Comparison of ENCODE assay signal across 8 cellular contexts in genomic region chr11:69088676-69089146, GRCh38. TPM values are rescaled to one million over a fixed set of nuclear protein-coding genes. Genes with fewer than 3 reads are reported as not detected.
DNase-seq lines count a peak whose midpoint lies in the region; FAIRE-seq and TF ChIP-seq lines count a peak whose summit lies in the region.

No MANE protein-coding gene starts in this region.

- H3K79me2 ChIP-seq in H1 (ENCODE audit: control insufficient read depth in 1 of 2, insufficient read depth in 2 of 2, low read length in 2 of 2): no peaks in the 10 kb centered on the region

- H2BK15ac ChIP-seq in H1 (ENCODE audit: low read length): peak overlapping the region; percentile 72; the same call in 1 of the 2 replicates

- peaks cover 0 to 1% (median 0%) of the 10 kb centered on the region in 3 donors for H3K27me3 Mint-ChIP-seq in CD14-positive monocyte (ENCODE audit: low read depth in 3 of 3)
- H3K27me3 Mint-ChIP-seq in HFFc6 (ENCODE audit: insufficient read depth): no peaks in the 10 kb centered on the region; the same call in 1 of the 2 replicates
- no peaks in the 10 kb centered on the region for H3K27me3 Mint-ChIP-seq in activated CD4-positive, alpha-beta memory T cell treated with anti-CD3 and anti-CD28 coated beads, Interleukin-2, amount 10 ng/mL, durations not matched to agents 7 days and 5 days

- no peak overlapping the region for H4K8ac ChIP-seq in H1 (ENCODE audit: extremely low read depth, insufficient read depth, low read length)

- H3K4me3 Mint-ChIP-seq in CD14-positive monocyte (no peak overlapping the region), HFFc6 (peak overlapping the region; percentile 71)
- H3K4me3 Mint-ChIP-seq in activated CD4-positive, alpha-beta memory T cell treated with anti-CD3 and anti-CD28 coated beads, Interleukin-2, amount 10 ng/mL, durations not matched to agents 7 days and 5 days: no peak overlapping the region

- no peak overlapping the region for H3K23ac ChIP-seq in H1 (ENCODE audit: insufficient read length)

- H3K14ac ChIP-seq in H1 (ENCODE audit: insufficient read length): no peak overlapping the region

- no peak overlapping the region for H3K18ac ChIP-seq in H1 (ENCODE audit: extremely low read depth, low read length)

- H3K4me3 ChIP-seq in H1 (ENCODE audit: extremely low read depth in 1 of 4, insufficient read depth in 2 of 4, low read depth in 3 of 4, low read length in 4 of 4): no peak overlapping the region

- CTCF ChIA-PET in activated CD4-positive, alpha-beta memory T cell treated with anti-CD3 and anti-CD28 coated beads, Interleukin-2, amount 10 ng/mL, durations not matched to agents 7 days and 5 days (lab: Charles Lee): interaction anchor here (0.9 kb wide), 1 partner anchor 18 kb away, joined by 3 read pairs; no protein-coding TSS in a partner anchor
- CTCF ChIA-PET in H1 (lab: Charles Lee; ENCODE audit: partially characterized antibody): interaction anchor here (0.7 to 3.4 kb wide), 13 partner anchors 13 to 589 kb away, joined by 3 to 21 read pairs (median 3); no protein-coding TSS in a partner anchor

- peaks cover 5 to 11% of the 10 kb centered on the region in 2 experiments for H4K20me1 ChIP-seq in H1 (replicated peaks in 1 of 2; ENCODE audit: control insufficient read depth in 1 of 2, insufficient read depth in 2 of 2, low read length in 2 of 2)

- DNase-seq in CD14-positive monocyte (ENCODE audit: low spot score): peak; percentile 68
- peak; percentile 67 for DNase-seq in HFFc6
- DNase-seq in NCI-H748 treated with DMSO at 0.1 percent for 48 hours (lab: John Stamatoyannopoulos, UW): peak; percentile 47
- peak; percentile 67 for DNase-seq in activated CD4-positive, alpha-beta memory T cell treated with anti-CD3 and anti-CD28 coated beads, Interleukin-2, amount 10 ng/mL, durations not matched to agents 7 days and 5 days
- peak; percentile 70 to 89 for DNase-seq in H1 (ENCODE audit: low read depth in 1 of 2, low spot score in 2 of 2)
- DNase-seq in midbrain (lab: John Stamatoyannopoulos, UW): peak; percentile 70
- DNase-seq in stimulated activated CD8-positive, alpha-beta memory T cell treated with anti-CD3 and anti-CD28 coated beads, Interleukin-4, amount 100 ng/mL, for 48 hours: peak; percentile 81
- DNase-seq in OCI-M2 (lab: John Stamatoyannopoulos, UW; ENCODE audit: unreplicated experiment): no peak

- FAIRE-seq in H1 (lab: Jason Lieb, UNC): peak; percentile 91

- H3K36me3 Mint-ChIP-seq in CD14-positive monocyte (peaks cover 73 to 89% of the 10 kb centered on the region in 2 donors), HFFc6 (ENCODE audit: low read depth) (peaks cover 9% of the 10 kb centered on the region)
- peaks cover 19% of the 10 kb centered on the region for H3K36me3 Mint-ChIP-seq in activated CD4-positive, alpha-beta memory T cell treated with anti-CD3 and anti-CD28 coated beads, Interleukin-2, amount 10 ng/mL, durations not matched to agents 7 days and 5 days (ENCODE audit: low read depth)

- peaks cover 0 to 9% (median 2%) of the 10 kb centered on the region in 4 experiments; a peak in 2 of 8 replicates for H3K36me3 ChIP-seq in H1 (ENCODE audit: control insufficient read depth in 2 of 4, insufficient read depth in 4 of 4, low read length in 3 of 4)

- no peak overlapping the region for H3K27ac ChIP-seq in H1 (ENCODE audit: low read depth, low read length)

- H3K4ac ChIP-seq in H1 (replicated peaks; ENCODE audit: insufficient read length, low read depth, low read length): no peak overlapping the region

- H3K9ac ChIP-seq in H1 (replicated peaks in 1 of 4; ENCODE audit: extremely low read depth in 1 of 4, low read depth in 3 of 4, low read length in 3 of 4): no peak overlapping the region

- no peak overlapping the region for H2AK5ac ChIP-seq in H1 (ENCODE audit: low read depth, low read length)

- no peak for TF ChIP-seq POLR2A in H1 (IDR thresholded peaks at IDR 0.05; ENCODE audit: control extremely low read depth in 1 of 2, low read depth in 2 of 2, low read length in 2 of 2)

- H3K23me2 ChIP-seq in H1 (ENCODE audit: low read depth, low read length): no peaks in the 10 kb centered on the region

- no peak overlapping the region for H2BK5ac ChIP-seq in H1 (ENCODE audit: low read depth, low read length)

- POLR2A ChIA-PET in activated CD4-positive, alpha-beta memory T cell treated with anti-CD3 and anti-CD28 coated beads, Interleukin-2, amount 10 ng/mL, durations not matched to agents 7 days and 5 days (lab: Charles Lee): no interaction called here
- POLR2A ChIA-PET in H1 (lab: Charles Lee; ENCODE audit: partially characterized antibody): interaction anchor here (0.7 to 1.4 kb wide), 3 partner anchors 11 to 47 kb away, joined by 3 to 5 read pairs (median 4); no protein-coding TSS in a partner anchor

- H3K9me3 ChIP-seq in H1 (ENCODE audit: insufficient read depth in 2 of 2, low read depth in 1 of 2, low read length in 1 of 2): 0 out of 4 replicates have a peak, but pooled peaks cover 0 to 3% of the 10 kb centered on the region in 2 experiments

- TF ChIP-seq EP300 in H1 (IDR thresholded peaks at IDR 0.05; ENCODE audit: borderline replicate concordance in 1 of 2, low read depth in 2 of 2, low read length in 2 of 2): no peak

- H2BK120ac ChIP-seq in H1 (replicated peaks; ENCODE audit: low read depth, low read length): no peak overlapping the region

- H3K27ac Mint-ChIP-seq in CD14-positive monocyte: peak overlapping the region; percentile 33 to 80 (median 57)
- peak overlapping the region; percentile 70 for H3K27ac Mint-ChIP-seq in HFFc6
- H3K27ac Mint-ChIP-seq in activated CD4-positive, alpha-beta memory T cell treated with anti-CD3 and anti-CD28 coated beads, Interleukin-2, amount 10 ng/mL, durations not matched to agents 7 days and 5 days: no peak overlapping the region

- WGBS in H1 (ENCODE audit: extremely low coverage in 1 of 2, insufficient coverage in 1 of 2, insufficient read length in 1 of 2, insufficient replicate concordance in 2 of 2, low coverage in 1 of 2, low lambda C conversion rate in 2 of 2, missing lambda C conversion rate in 1 of 2), 2 experiments: 42% methylated on average over 11 of the region's 11 CpGs; no CpG with 5 or more reads in 1 of the 2 experiments

- no peak overlapping the region for H2BK12ac ChIP-seq in H1 (ENCODE audit: low read depth, low read length)

- intact Hi-C loops in CD14-positive monocyte (cut with micrococcal nuclease): loop anchor here (5.0 to 10.0 kb wide), 5 partner anchors 41 to 254 kb away; partner anchors contain the start of genes IGHMBP2 (in 2 of the 2), MRPL21 (in 2 of the 2) and TPCN2 (in 1 of the 2)

- H4K91ac ChIP-seq in H1 (replicated peaks; ENCODE audit: insufficient read length, low read length): no peak overlapping the region

- H3K4me1 Mint-ChIP-seq in CD14-positive monocyte (peaks cover 5% of the 10 kb centered on the region), HFFc6 (ENCODE audit: low read depth) (peaks cover 28% of the 10 kb centered on the region)
- peaks cover 5% of the 10 kb centered on the region for H3K4me1 Mint-ChIP-seq in activated CD4-positive, alpha-beta memory T cell treated with anti-CD3 and anti-CD28 coated beads, Interleukin-2, amount 10 ng/mL, durations not matched to agents 7 days and 5 days

- TF ChIP-seq CTCF in CD14-positive monocyte (IDR thresholded peaks at IDR 0.05) (peak; percentile 78), HFFc6 (IDR thresholded peaks at IDR 0.05) (peak; percentile 90), H1 (IDR thresholded peaks at IDR 0.05; ENCODE audit: control extremely low read depth in 1 of 3, insufficient read depth in 1 of 3, low read depth in 1 of 3, low read length in 3 of 3) (peak in 2 of 3 experiments; percentile 87 to 93; a peak in 3 of 4 replicates)

- peaks cover 0 to 4% (median 0%) of the 10 kb centered on the region in 4 experiments; a peak in 2 of 7 replicates for H3K4me1 ChIP-seq in H1 (replicated peaks in 1 of 4; ENCODE audit: control insufficient read depth in 3 of 4, insufficient read depth in 4 of 4, low read length in 3 of 4)

- H2BK20ac ChIP-seq in H1 (ENCODE audit: low read length): no peak overlapping the region

- H2AFZ ChIP-seq in H1 (ENCODE audit: low read length): no peak overlapping the region

- TF ChIP-seq RAD21 in H1 (IDR thresholded peaks at IDR 0.05 in 1 of 2, conservative IDR thresholded peaks at IDR 0.05 in 1 of 2; ENCODE audit: low read depth in 2 of 2, low read length in 2 of 2): peak; percentile 87 to 94

- H3K4me2 ChIP-seq in H1 (ENCODE audit: insufficient read depth in 1 of 2, low read depth in 2 of 2, low read length in 2 of 2): no peak overlapping the region

- H3K79me1 ChIP-seq in H1 (ENCODE audit: low read depth, low read length): no peaks in the 10 kb centered on the region; the same call in 1 of the 2 replicates

- H3K9me3 Mint-ChIP-seq in CD14-positive monocyte: peaks cover 0 to 6% (median 0%) of the 10 kb centered on the region in 7 donors
- no peaks in the 10 kb centered on the region for H3K9me3 Mint-ChIP-seq in HFFc6
- H3K9me3 Mint-ChIP-seq in activated CD4-positive, alpha-beta memory T cell treated with anti-CD3 and anti-CD28 coated beads, Interleukin-2, amount 10 ng/mL, durations not matched to agents 7 days and 5 days: no peaks in the 10 kb centered on the region

- H3K56ac ChIP-seq in H1 (replicated peaks; ENCODE audit: insufficient read length, low read depth, low read length): no peak overlapping the region

- no peak overlapping the region for H4K5ac ChIP-seq in H1 (ENCODE audit: insufficient read length, low read depth, low read length)

- H3K27me3 ChIP-seq in H1 (replicated peaks in 1 of 4; ENCODE audit: control insufficient read depth in 3 of 4, extremely low read depth in 1 of 4, insufficient read depth in 3 of 4, low read length in 3 of 4): no peaks in the 10 kb centered on the region

TF ChIP-seq in H1, 55 proteins besides CTCF, POLR2A, EP300 and RAD21 (continues in another document):
- TF ChIP-seq CREB1 (IDR thresholded peaks at IDR 0.05) (peak; percentile 32; the same call in 1 of the 2 replicates), POU5F1 (IDR thresholded peaks at IDR 0.05; ENCODE audit: low read depth, low read length) (no peak)

RNA-seq across cellular contexts. Expression of gene TPCN2, which starts 40.0 kb away (rescaled TPM):
- polyA plus RNA-seq in CD14-positive monocyte (10 to 100 TPM; 29.3 to 31.5 TPM), H1 (2011; rRNA removed) (9.7 and 16.8 TPM in 2 replicates)
- total RNA-seq in HFFc6 (2021; fragmentation: NEBNext Ultra II Directional; extraction: Animal tissue kit (Norgen Biotek cat#: 25700)): 10 to 100 TPM in 1 of 6 experiments, 1 to 10 TPM in 5; 8.0 to 11.2 (median 9.0) TPM
- 10 to 100 TPM; 25.8 to 26.0 TPM for total RNA-seq in activated CD4-positive, alpha-beta memory T cell treated with anti-CD3 and anti-CD28 coated beads, Interleukin-2, amount 10 ng/mL, durations not matched to agents 7 days and 5 days
- total RNA-seq in H1 (2021; fragmentation: NEBNext Ultra II Directional; extraction: Animal tissue kit (Norgen Biotek cat#: 25700)): 16.3 and 18.6 TPM in 2 replicates
- 10.5 TPM for polyA plus RNA-seq in H1 (2011; cell fraction: cytosol; rRNA removed)
- 68.1 TPM for polyA plus RNA-seq in H1 (2011; cell fraction: nucleus; rRNA removed)
- 9.3 to 14.4 TPM (median 12.9 TPM) in 4 replicates for polyA plus RNA-seq in H1 (2012, experiment 1 of 2)
- polyA plus RNA-seq in H1 (2012, experiment 2 of 2): 9.0 TPM
- polyA plus RNA-seq in H1 (2013, experiment 1 of 2): 15.5 TPM
- 14.1 TPM for polyA plus RNA-seq in H1 (2013, experiment 2 of 2)
- polyA minus RNA-seq in H1 (2011; rRNA and poly(A)+ RNA removed): 12.6 and 14.2 TPM in 2 replicates
- 8.7 TPM for polyA minus RNA-seq in H1 (2011; cell fraction: cytosol; rRNA and poly(A)+ RNA removed)
- polyA minus RNA-seq in H1 (2011; cell fraction: nucleus; rRNA and poly(A)+ RNA removed): 23.8 TPM
